Comparison of ENCODE assay signal across 25 cellular contexts in the genomic region with DNA sequence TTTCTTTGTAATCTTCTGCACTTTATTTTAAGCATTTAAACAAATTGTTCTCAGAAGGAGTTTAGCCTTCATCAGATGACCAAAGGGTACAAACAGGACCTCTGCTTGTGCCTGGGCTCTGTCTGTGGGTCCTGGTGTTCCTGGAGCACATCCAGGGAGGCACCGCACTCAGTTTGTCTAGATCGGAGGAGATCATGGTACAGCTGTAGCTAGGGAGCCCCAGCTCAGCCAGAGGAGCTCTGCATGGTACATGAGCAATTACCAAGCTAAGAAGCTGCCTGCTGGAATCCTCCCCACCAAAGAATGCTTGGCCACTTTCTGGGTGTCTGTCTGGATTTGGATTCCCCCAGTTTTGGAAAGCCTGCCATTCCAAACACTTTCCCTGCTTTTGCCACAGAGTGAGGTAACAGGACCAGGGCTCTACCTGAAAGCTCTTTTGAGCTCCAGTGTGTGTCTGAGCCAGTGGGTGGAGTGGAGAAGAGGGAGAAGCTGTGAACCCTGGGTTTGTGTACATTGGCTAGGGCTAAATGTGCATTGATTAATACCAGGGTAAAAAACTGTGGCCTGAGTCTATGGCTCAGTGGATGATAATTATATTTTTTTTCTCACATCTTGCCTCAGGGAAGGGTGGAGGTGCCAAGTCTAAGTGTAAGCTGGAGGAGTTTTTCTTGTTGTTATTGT.
"Had no signal": no experiment of that assay in that cellular context is flagged by ENCODE, and none has a peak within 500 bp of the region (broad histone marks: within the 10 kb centered on the region; RNA-seq: fewer than 3 reads in every experiment).

No MANE protein-coding gene starts in this region.

- H3K27me3 Mint-ChIP-seq: activated naive CD4-positive, alpha-beta T cell treated with anti-CD3 and anti-CD28 coated beads, Interleukin-2, amount 50 U/mL, for 24 hours had no signal

- H3K36me3 Mint-ChIP-seq: activated naive CD4-positive, alpha-beta T cell treated with anti-CD3 and anti-CD28 coated beads, Interleukin-2, amount 50 U/mL, for 24 hours; IgD-negative memory B cell had no signal

- H3K27ac Mint-ChIP-seq: activated CD8-positive, alpha-beta T cell treated with anti-CD3 and anti-CD28 coated beads, Interleukin-2, amount 10 ng/mL, durations not matched to agents 7 days and 5 days; activated naive CD4-positive, alpha-beta T cell treated with anti-CD3 and anti-CD28 coated beads, Interleukin-2, amount 50 U/mL, for 24 hours; IgD-negative memory B cell; T-helper 1 cell treated with Interleukin-12 subunit alpha and Interleukin-12 subunit beta and Interleukin-4 antibody, amounts not matched to agents 30 μg/mL and 1 μg/mL, for 36 hours; WTC11 had no signal

- H3K9me3 Mint-ChIP-seq: activated naive CD4-positive, alpha-beta T cell treated with anti-CD3 and anti-CD28 coated beads, Interleukin-2, amount 50 U/mL, for 24 hours had no signal

- H3K4me1 Mint-ChIP-seq: activated naive CD4-positive, alpha-beta T cell treated with anti-CD3 and anti-CD28 coated beads, Interleukin-2, amount 50 U/mL, for 24 hours; IgD-negative memory B cell had no signal

- ATAC-seq: activated CD8-positive, alpha-beta T cell treated with anti-CD3 and anti-CD28 coated beads, Interleukin-2, amount 10 ng/mL, durations not matched to agents 7 days and 5 days; PC-3; WTC11 had no signal

- H3K4me3 Mint-ChIP-seq: activated CD8-positive, alpha-beta T cell treated with anti-CD3 and anti-CD28 coated beads, Interleukin-2, amount 10 ng/mL, durations not matched to agents 7 days and 5 days; activated naive CD4-positive, alpha-beta T cell treated with anti-CD3 and anti-CD28 coated beads, Interleukin-2, amount 50 U/mL, for 24 hours; IgD-negative memory B cell; T-helper 1 cell treated with Interleukin-12 subunit alpha and Interleukin-12 subunit beta and Interleukin-4 antibody, amounts not matched to agents 30 μg/mL and 1 μg/mL, for 36 hours; WTC11 had no signal

- DNase-seq: activated CD4-positive, alpha-beta T cell treated with anti-CD3 and anti-CD28 coated beads for 48 hours; activated CD4-positive, alpha-beta T cell treated with anti-CD3 and anti-CD28 coated beads, Interleukin-2, amount 50 U/mL, for 4 hours; activated CD4-positive, CD25-positive, alpha-beta regulatory T cell treated with anti-CD3 and anti-CD28 coated beads, Interleukin-2, amount 50 U/mL, for 72 hours; activated CD8-positive, alpha-beta memory T cell treated with anti-CD3 and anti-CD28 coated beads, Interleukin-2, amount 50 U/mL, for 48 hours; activated CD8-positive, alpha-beta T cell treated with anti-CD3 and anti-CD28 coated beads, Interleukin-2, amount 10 ng/mL, durations not matched to agents 7 days and 5 days; activated naive CD4-positive, alpha-beta T cell; activated T-cell treated with anti-CD3 and anti-CD28 coated beads, Interleukin-2, amount 50 U/mL, for 1 hour; aorta; caudate nucleus; KG1; NCI-H1092; NCI-H1417; NCI-H1930; NCI-H2107; NCI-H2171 treated with DMSO at 0.1 percent for 48 hours; NCI-H226; NCI-H510A; NCI-H526 treated with DMSO at 0.1 percent for 48 hours; NK-92 treated with Interleukin-12 subunit alpha and Interleukin-12 subunit beta, amount 100 ng/mL, for 24 hours; PC-3; SHP77 treated with DMSO at 0.1 percent for 48 hours had no signal
